ENCODE assay signal across 8 cellular contexts in genomic region chr6:106360989-106361430, GRCh38. TPM values are rescaled to one million over a fixed set of nuclear protein-coding genes. Genes with fewer than 3 reads are reported as not detected.
DNase-seq lines count a peak whose midpoint lies in the region; ATAC-seq and TF ChIP-seq lines count a peak whose summit lies in the region.

No MANE protein-coding gene starts in this region.

- no peak overlapping the region for H2BK120ac ChIP-seq in mesendoderm (ENCODE audit: low read depth, low read length)

- H4K8ac ChIP-seq in mesendoderm (ENCODE audit: low read depth, low read length): no peak overlapping the region

- peak overlapping the region; percentile 71 for H3K56ac ChIP-seq in mesendoderm (ENCODE audit: low read length)

- H3K18ac ChIP-seq in mesendoderm (ENCODE audit: low read length): no peak overlapping the region

- no peak overlapping the region for H2AK5ac ChIP-seq in mesendoderm (ENCODE audit: low read length)

- no peak for TF ChIP-seq RAD21 in SK-N-SH (IDR thresholded peaks at IDR 0.05; ENCODE audit: low read length)

- H3K36me3 ChIP-seq in SK-N-SH (replicated peaks in 1 of 2; ENCODE audit: control insufficient read depth in 1 of 2, insufficient read depth in 2 of 2, low read length in 1 of 2) (no peaks in the 10 kb centered on the region), mesendoderm (ENCODE audit: control insufficient read depth, insufficient read depth, low read length) (no peaks in the 10 kb centered on the region), thymus (ENCODE audit: control insufficient read depth, insufficient read depth) (no peaks in the 10 kb centered on the region)

- no peaks in the 10 kb centered on the region for H3K79me2 ChIP-seq in SK-N-SH (ENCODE audit: insufficient read depth)
- no peaks in the 10 kb centered on the region for H3K79me2 ChIP-seq in mesendoderm (ENCODE audit: control insufficient read depth, insufficient read depth, low read length)

- H3K4ac ChIP-seq in mesendoderm (ENCODE audit: low read depth, low read length): no peak overlapping the region

- H3K9me3 ChIP-seq in SK-N-SH (no peaks in the 10 kb centered on the region), thymus (ENCODE audit: control insufficient read depth) (peaks cover 1% of the 10 kb centered on the region)

- no peak overlapping the region for H2BK15ac ChIP-seq in mesendoderm (replicated peaks; ENCODE audit: low read depth)

- H3K4me3 ChIP-seq in GM08714 (ENCODE audit: low read length) (peak overlapping the region; percentile 3; the same call in 1 of the 2 replicates), SK-N-SH (ENCODE audit: low read depth in 2 of 2, low read length in 1 of 2) (peak overlapping the region; percentile 54 to 65), mesendoderm (ENCODE audit: low read length) (peak overlapping the region; percentile 28), thymus (ENCODE audit: low read length) (peak overlapping the region; percentile 30)

- no peaks in the 10 kb centered on the region for H3K9me2 ChIP-seq in SK-N-SH

- H2BK5ac ChIP-seq in mesendoderm (ENCODE audit: low read length): no peak overlapping the region

- no peak overlapping the region for H3K23ac ChIP-seq in mesendoderm (ENCODE audit: low read length)

- peak; percentile 20 for ATAC-seq in HG02610 (IDR thresholded peaks at IDR 0.05; ENCODE audit: unreplicated experiment)

- peak overlapping the region; percentile 87 for H3K4me2 ChIP-seq in SK-N-SH
- peak overlapping the region; percentile 61 for H3K4me2 ChIP-seq in mesendoderm (ENCODE audit: low read length)

- peak overlapping the region; percentile 92 for H2AFZ ChIP-seq in SK-N-SH (ENCODE audit: low read depth)

- H3K27ac ChIP-seq in SK-N-SH (ENCODE audit: low read depth in 2 of 2, low read length in 1 of 2) (no peak overlapping the region), mesendoderm (ENCODE audit: low read depth, low read length) (no peak overlapping the region), thymus (ENCODE audit: low read depth) (no peak overlapping the region)

- CTCF ChIA-PET in SK-N-SH (lab: Yijun Ruan, JAX): interaction anchor here (0.6 to 3.4 kb wide), 34 partner anchors 10 to 791 kb away, joined by 3 to 38 read pairs (median 3); partner anchors contain the start of gene ATG5

- 15% methylated on average over 22 of the region's 31 CpGs for WGBS in SK-N-SH (ENCODE audit: low lambda C conversion rate)
- no CpG with 5 or more reads among the region's 31 CpGs for WGBS in mesendoderm (ENCODE audit: extremely low coverage, insufficient coverage, low lambda C conversion rate)
- WGBS in thymus: 3% methylated on average over 31 of the region's 31 CpGs

- POLR2A ChIA-PET in SK-N-SH (lab: Yijun Ruan, JAX): no interaction called here

- TF ChIP-seq EP300 in SK-N-SH (IDR thresholded peaks at IDR 0.05; ENCODE audit: borderline replicate concordance in 1 of 2, low read depth in 1 of 2, low read length in 1 of 2): no peak

- TF ChIP-seq CTCF in SK-N-SH (IDR thresholded peaks at IDR 0.05): no peak

- no peak overlapping the region for H4K5ac ChIP-seq in mesendoderm (ENCODE audit: low read length)

- H3K27me3 ChIP-seq in SK-N-SH (ENCODE audit: insufficient read depth) (peaks cover 21% of the 10 kb centered on the region; the same call in 1 of the 2 replicates), mesendoderm (ENCODE audit: insufficient read depth, low read length, poor library complexity) (peaks cover 2% of the 10 kb centered on the region), thymus (ENCODE audit: control insufficient read depth, insufficient read depth) (peaks cover 14% of the 10 kb centered on the region)

- no peaks in the 10 kb centered on the region for H4K20me1 ChIP-seq in SK-N-SH (ENCODE audit: insufficient read depth)

- DNase-seq in SK-N-SH (peak; percentile 45), mesendoderm (peak; percentile 36), kidney glomerular epithelial cell (lab: John Stamatoyannopoulos, UW) (no peak), COLO829 (ENCODE audit: low spot score) (no peak)
- peak; percentile 9 for DNase-seq in central memory CD4-positive, alpha-beta T cell

- H3K4me1 ChIP-seq in SK-N-SH (ENCODE audit: control insufficient read depth in 1 of 2, insufficient read depth in 2 of 2, low read depth in 1 of 2, low read length in 1 of 2): peaks cover 0 to 12% of the 10 kb centered on the region in 2 experiments; a peak in 1 of 4 replicates
- no peaks in the 10 kb centered on the region for H3K4me1 ChIP-seq in mesendoderm (ENCODE audit: control insufficient read depth, low read depth, low read length)
- peaks cover 2% of the 10 kb centered on the region for H3K4me1 ChIP-seq in thymus (ENCODE audit: control insufficient read depth, insufficient read depth, low read length)

- H3K9ac ChIP-seq in SK-N-SH (no peak overlapping the region), mesendoderm (ENCODE audit: low read length) (peak overlapping the region; percentile 46)

- H3F3A ChIP-seq in SK-N-SH (replicated peaks; ENCODE audit: insufficient read depth): peaks cover 2% of the 10 kb centered on the region

- H3K79me1 ChIP-seq in mesendoderm (ENCODE audit: low read length): no peaks in the 10 kb centered on the region

TF ChIP-seq in SK-N-SH, 30 proteins besides CTCF, POLR2A, EP300 and RAD21:
- TF ChIP-seq, protein P1, sequence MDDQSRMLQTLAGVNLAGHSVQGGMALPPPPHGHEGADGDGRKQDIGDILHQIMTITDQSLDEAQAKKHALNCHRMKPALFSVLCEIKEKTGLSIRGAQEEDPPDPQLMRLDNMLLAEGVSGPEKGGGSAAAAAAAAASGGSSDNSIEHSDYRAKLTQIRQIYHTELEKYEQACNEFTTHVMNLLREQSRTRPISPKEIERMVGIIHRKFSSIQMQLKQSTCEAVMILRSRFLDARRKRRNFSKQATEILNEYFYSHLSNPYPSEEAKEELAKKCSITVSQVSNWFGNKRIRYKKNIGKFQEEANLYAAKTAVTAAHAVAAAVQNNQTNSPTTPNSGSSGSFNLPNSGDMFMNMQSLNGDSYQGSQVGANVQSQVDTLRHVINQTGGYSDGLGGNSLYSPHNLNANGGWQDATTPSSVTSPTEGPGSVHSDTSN (IDR thresholded peaks at IDR 0.05): no peak
- 0 out of 2 replicates have a peak, but pooled peaks have one; percentile 55 for TF ChIP-seq EZH2phosphoT487 (IDR thresholded peaks at IDR 0.05; ENCODE audit: borderline replicate concordance, low read depth)

RNA-seq across cellular contexts. Expression of gene CRYBG1, which starts 0.5 kb away (rescaled TPM):
- polyA plus RNA-seq in SK-N-SH (2012; rRNA removed) (13.8 and 14.9 TPM in 2 replicates), thymus (22.2 TPM)
- polyA plus RNA-seq in SK-N-SH (2012; cell fraction: cytosol; rRNA removed): 16.2 and 16.7 TPM in 2 replicates
- polyA plus RNA-seq in SK-N-SH (2012; cell fraction: nucleus; rRNA removed): 24.5 and 36.9 TPM in 2 replicates
- 1.1 TPM for polyA plus RNA-seq in mesendoderm (2013, experiment 1 of 2)
- 1.2 TPM for polyA plus RNA-seq in mesendoderm (2013, experiment 2 of 2)

RNA-seq across cellular contexts. Expression of gene ATG5, which starts 35.5 kb away (rescaled TPM):
- polyA plus RNA-seq in SK-N-SH (2012; rRNA removed): 15.5 and 16.7 TPM in 2 replicates
- 22.0 and 27.8 TPM in 2 replicates for polyA plus RNA-seq in SK-N-SH (2012; cell fraction: cytosol; rRNA removed)
- polyA plus RNA-seq in SK-N-SH (2012; cell fraction: nucleus; rRNA removed): 8.9 and 15.9 TPM in 2 replicates
- polyA plus RNA-seq in mesendoderm (2013, experiment 1 of 2): 23.9 TPM
- polyA plus RNA-seq in mesendoderm (2013, experiment 2 of 2): 25.5 TPM
- 25.2 TPM for polyA plus RNA-seq in thymus

Comparison
In these comparisons a context has a peak if more than half of its experiments do, and no peak if none do; other contexts are left out.
1. H3K4me3 ChIP-seq: peak in every context shown above with its lines; median percentile 60 in SK-N-SH; 30 in thymus; 28 in mesendoderm; 3 in GM08714.
2. DNase-seq: peak in SK-N-SH (single experiment), central memory CD4-positive, alpha-beta T cell (single experiment) and mesendoderm (single experiment); none in kidney glomerular epithelial cell (single experiment) and COLO829 (single experiment).